ENCODE assay signal across 15 cellular contexts in the genomic region with DNA sequence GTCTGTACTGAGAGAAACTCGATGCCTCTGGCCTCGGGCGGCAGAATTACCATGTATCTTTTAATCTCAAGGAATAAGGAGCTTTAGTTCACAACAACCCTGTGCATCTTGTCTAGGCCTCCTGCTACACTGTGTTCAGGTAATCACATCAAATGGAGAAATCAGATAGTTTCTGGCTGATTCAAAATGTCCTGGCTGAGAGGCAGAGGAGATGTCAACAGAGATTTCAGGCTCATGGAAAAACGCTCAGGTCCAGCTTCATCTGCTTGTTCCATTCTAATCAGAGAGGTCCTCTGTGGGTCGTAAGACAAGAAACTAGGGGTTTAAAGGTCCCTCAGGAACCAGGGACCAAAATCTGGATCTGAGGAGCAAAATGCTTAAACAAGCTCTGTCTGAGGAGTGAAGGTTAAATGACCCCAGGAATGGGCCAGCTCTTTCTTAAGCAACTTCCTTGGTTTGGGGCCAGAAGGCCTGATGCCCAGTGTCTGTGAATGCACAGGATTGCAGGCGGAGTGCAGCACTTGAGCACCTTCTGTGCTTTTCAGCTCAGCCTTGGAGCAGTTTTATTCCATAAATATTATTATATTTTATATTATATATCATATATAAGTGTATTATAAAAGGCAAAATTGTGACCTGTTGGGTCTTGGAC.
DNase-seq lines count a peak whose midpoint lies in the region; ATAC-seq, FAIRE-seq and TF ChIP-seq lines count a peak whose summit lies in the region.
"Had no signal": no experiment of that assay in that cellular context is flagged by ENCODE, and none has a peak within 500 bp of the region (broad histone marks: within the 10 kb centered on the region; RNA-seq: fewer than 3 reads in every experiment).

No MANE protein-coding gene starts in this region.

- DNase-seq in EL (peak; percentile 15), astrocyte (ENCODE audit: low read depth) (peak; percentile 63), heart left ventricle (peak; percentile 54 to 84 (median 69)), retinal pigment epithelial cell (ENCODE audit: low read depth) (peak; percentile 43), NCI-H1694 (lab: John Stamatoyannopoulos, UW) (no peak)
- no peak for DNase-seq in stimulated activated naive CD8-positive, alpha-beta T cell treated with anti-CD3 and anti-CD28 coated beads, Interleukin-15, Interleukin-2, amounts not matched to agents 100 U/mL and 50 U/mL, for 24 hours
- DNase-seq: activated naive CD8-positive, alpha-beta T cell treated with anti-CD3 and anti-CD28 coated beads for 36 hours; CD4-positive, alpha-beta T cell; NCI-H2171 had no signal

- peak overlapping the region; percentile 50 for H3K27ac Mint-ChIP-seq in astrocyte (ENCODE audit: unreplicated experiment)
- H3K27ac Mint-ChIP-seq: activated naive CD8-positive, alpha-beta T cell treated with anti-CD3 and anti-CD28 coated beads for 36 hours; CD4-positive, alpha-beta T cell had no signal

- H3K27ac ChIP-seq in astrocyte (ENCODE audit: low read depth, low read length) (no peak overlapping the region), heart left ventricle (peak overlapping the region in 2 of 12 donors; percentile 11 to 34)
- H3K27ac ChIP-seq: HL-60, SK-N-MC had no signal

- H3K9me3 ChIP-seq in astrocyte (ENCODE audit: insufficient read depth, low read depth, low read length) (no peaks in the 10 kb centered on the region), heart left ventricle (no peaks in the 10 kb centered on the region)

- H3K4me3 Mint-ChIP-seq in astrocyte (ENCODE audit: unreplicated experiment): no peak overlapping the region
- H3K4me3 Mint-ChIP-seq: activated naive CD8-positive, alpha-beta T cell treated with anti-CD3 and anti-CD28 coated beads for 36 hours; CD4-positive, alpha-beta T cell had no signal

- no peak overlapping the region for H3K4me2 ChIP-seq in astrocyte (ENCODE audit: low read length)

- 62 to 69% (median 66%) methylated on average over 6 of the region's 6 CpGs for WGBS in heart left ventricle, 4 donors

- no peaks in the 10 kb centered on the region for H3K79me2 ChIP-seq in astrocyte (ENCODE audit: insufficient read depth, low read length)

- H3K4me1 Mint-ChIP-seq in astrocyte (ENCODE audit: low read depth, unreplicated experiment): peaks cover 58% of the 10 kb centered on the region
- H3K4me1 Mint-ChIP-seq: activated naive CD8-positive, alpha-beta T cell treated with anti-CD3 and anti-CD28 coated beads for 36 hours had no signal

- H3K9ac ChIP-seq in astrocyte (ENCODE audit: low read length): no peak overlapping the region

- peaks cover 28% of the 10 kb centered on the region for H3K4me1 ChIP-seq in astrocyte (ENCODE audit: insufficient read depth, low read length)
- H3K4me1 ChIP-seq in heart left ventricle: peaks cover 0 to 26% (median 11%) of the 10 kb centered on the region in 12 donors

- no peaks in the 10 kb centered on the region for H3K36me3 Mint-ChIP-seq in astrocyte (ENCODE audit: low read depth, unreplicated experiment)
- H3K36me3 Mint-ChIP-seq: activated naive CD8-positive, alpha-beta T cell treated with anti-CD3 and anti-CD28 coated beads for 36 hours had no signal

- H3K4me3 ChIP-seq in astrocyte (ENCODE audit: insufficient read depth, low read depth, low read length) (no peak overlapping the region), heart left ventricle (no peak overlapping the region), retinal pigment epithelial cell (ENCODE audit: low read length) (no peak overlapping the region)
- H3K4me3 ChIP-seq: SK-N-MC, skin epidermis had no signal

- no peaks in the 10 kb centered on the region for H3K36me3 ChIP-seq in astrocyte (ENCODE audit: insufficient read depth, low read length)
- no peaks in the 10 kb centered on the region for H3K36me3 ChIP-seq in heart left ventricle

- H3K9me3 Mint-ChIP-seq in astrocyte (ENCODE audit: unreplicated experiment): no peaks in the 10 kb centered on the region
- H3K9me3 Mint-ChIP-seq: activated naive CD8-positive, alpha-beta T cell treated with anti-CD3 and anti-CD28 coated beads for 36 hours had no signal

- no peak for FAIRE-seq in astrocyte (lab: Jason Lieb, UNC)
- FAIRE-seq: endothelial cell of umbilical vein had no signal

- H3K27me3 Mint-ChIP-seq in astrocyte (ENCODE audit: low read depth, unreplicated experiment): peaks cover 12% of the 10 kb centered on the region
- H3K27me3 Mint-ChIP-seq: activated naive CD8-positive, alpha-beta T cell treated with anti-CD3 and anti-CD28 coated beads for 36 hours; CD4-positive, alpha-beta T cell had no signal

- TF ChIP-seq POLR2A in heart left ventricle (IDR thresholded peaks at IDR 0.05): no peak

- intact Hi-C loops in heart left ventricle (cut with DNase I): loop anchor here in 1 of 10 donors (5.0 kb wide), 1 partner anchor 167 kb away; no protein-coding TSS in a partner anchor

- TF ChIP-seq CTCF in astrocyte (IDR thresholded peaks at IDR 0.05; ENCODE audit: insufficient read depth, low read depth, low read length): no peak
- TF ChIP-seq CTCF in heart left ventricle (IDR thresholded peaks at IDR 0.05): no peak
- TF ChIP-seq CTCF in retinal pigment epithelial cell (conservative IDR thresholded peaks at IDR 0.05; ENCODE audit: low read depth, low read length): no peak

- ATAC-seq in heart left ventricle: peak; percentile 55 to 94 (median 72)
- ATAC-seq in GM21360 (IDR thresholded peaks at IDR 0.05; ENCODE audit: unreplicated experiment): no peak
- no peak for ATAC-seq in HG03442 (IDR thresholded peaks at IDR 0.05; ENCODE audit: unreplicated experiment)
- no peak for ATAC-seq in stimulated activated naive CD8-positive, alpha-beta T cell treated with anti-CD3 and anti-CD28 coated beads, Interleukin-15, Interleukin-2, amounts not matched to agents 100 U/mL and 50 U/mL, for 24 hours

- no peak overlapping the region for H2AFZ ChIP-seq in astrocyte (ENCODE audit: low read depth, low read length)

- no peaks in the 10 kb centered on the region for H3K27me3 ChIP-seq in astrocyte (ENCODE audit: insufficient read depth, low read length)
- H3K27me3 ChIP-seq in heart left ventricle: no peaks in the 10 kb centered on the region

- H4K20me1 ChIP-seq in astrocyte (ENCODE audit: insufficient read depth, low read length): no peaks in the 10 kb centered on the region

Comparison
In these comparisons a context has a peak if more than half of its experiments do, and no peak if none do; other contexts are left out.
1. DNase-seq: peak in EL (single experiment), astrocyte (single experiment), heart left ventricle (5 of 5) and retinal pigment epithelial cell (single experiment); none in NCI-H1694 (single experiment) and stimulated activated naive CD8-positive, alpha-beta T cell treated with anti-CD3 and anti-CD28 coated beads, Interleukin-15, Interleukin-2, amounts not matched to agents 100 U/mL and 50 U/mL, for 24 hours (single experiment).
2. ATAC-seq: peak in heart left ventricle (4 of 4); none in GM21360 (single experiment), HG03442 (single experiment) and stimulated activated naive CD8-positive, alpha-beta T cell treated with anti-CD3 and anti-CD28 coated beads, Interleukin-15, Interleukin-2, amounts not matched to agents 100 U/mL and 50 U/mL, for 24 hours (single experiment).